15 cellular contexts compared by ENCODE assay signal in genomic region chr18:48564139-48564538, GRCh38.
"Had no signal": no experiment of that assay in that cellular context is flagged by ENCODE, and none has a peak within 500 bp of the region (broad histone marks: within the 10 kb centered on the region; RNA-seq: fewer than 3 reads in every experiment).

No MANE protein-coding gene starts in this region.

- H3K27me3 ChIP-seq: heart right ventricle, pancreas, suprapubic skin, transverse colon had no signal

- H3K36me3 ChIP-seq: heart right ventricle, pancreas, suprapubic skin, transverse colon had no signal

- H3K9me3 Mint-ChIP-seq: stimulated activated naive CD8-positive, alpha-beta T cell treated with anti-CD3 and anti-CD28 coated beads, Interleukin-15, Interleukin-2, amounts not matched to agents 100 ng/mL and 50 ng/mL, for 24 hours; T-helper 1 cell treated with Interleukin-12 subunit alpha and Interleukin-12 subunit beta and Interleukin-4 antibody, amounts not matched to agents 30 μg/mL and 1 μg/mL, for 36 hours had no signal

- H3K27me3 Mint-ChIP-seq: activated naive CD8-positive, alpha-beta T cell; naive B cell had no signal

- DNase-seq: activated CD4-positive, CD25-positive, alpha-beta regulatory T cell treated with anti-CD3 and anti-CD28 coated beads, Interleukin-2, amount 50 U/mL, for 72 hours; activated gamma-delta T cell treated with Interleukin-2 at 50 U/mL for 16 hours; heart right ventricle; left ventricle myocardium superior; mucosa of descending colon; naive B cell; retina; transverse colon had no signal

- H3K4me3 Mint-ChIP-seq: activated naive CD8-positive, alpha-beta T cell; naive B cell; stimulated activated naive CD8-positive, alpha-beta T cell treated with anti-CD3 and anti-CD28 coated beads, Interleukin-15, Interleukin-2, amounts not matched to agents 100 ng/mL and 50 ng/mL, for 24 hours; T-helper 1 cell treated with Interleukin-12 subunit alpha and Interleukin-12 subunit beta and Interleukin-4 antibody, amounts not matched to agents 30 μg/mL and 1 μg/mL, for 36 hours had no signal

- H3K9me3 ChIP-seq: mucosa of descending colon, pancreas, suprapubic skin, transverse colon had no signal

- H3K27ac ChIP-seq: pancreas, suprapubic skin, transverse colon, VCaP had no signal

- H3K27ac Mint-ChIP-seq: activated naive CD8-positive, alpha-beta T cell; stimulated activated naive CD8-positive, alpha-beta T cell treated with anti-CD3 and anti-CD28 coated beads, Interleukin-15, Interleukin-2, amounts not matched to agents 100 ng/mL and 50 ng/mL, for 24 hours; T-helper 1 cell treated with Interleukin-12 subunit alpha and Interleukin-12 subunit beta and Interleukin-4 antibody, amounts not matched to agents 30 μg/mL and 1 μg/mL, for 36 hours had no signal

- H3K4me1 ChIP-seq: pancreas had no signal

- H3K36me3 Mint-ChIP-seq: activated naive CD8-positive, alpha-beta T cell had no signal

- H3K4me3 ChIP-seq: heart right ventricle, mucosa of descending colon, pancreas, suprapubic skin, transverse colon had no signal

- ATAC-seq: esophagus mucosa, left ventricle myocardium superior, mucosa of descending colon, pancreas had no signal
